30 cellular contexts compared by ENCODE assay signal in the genomic region with DNA sequence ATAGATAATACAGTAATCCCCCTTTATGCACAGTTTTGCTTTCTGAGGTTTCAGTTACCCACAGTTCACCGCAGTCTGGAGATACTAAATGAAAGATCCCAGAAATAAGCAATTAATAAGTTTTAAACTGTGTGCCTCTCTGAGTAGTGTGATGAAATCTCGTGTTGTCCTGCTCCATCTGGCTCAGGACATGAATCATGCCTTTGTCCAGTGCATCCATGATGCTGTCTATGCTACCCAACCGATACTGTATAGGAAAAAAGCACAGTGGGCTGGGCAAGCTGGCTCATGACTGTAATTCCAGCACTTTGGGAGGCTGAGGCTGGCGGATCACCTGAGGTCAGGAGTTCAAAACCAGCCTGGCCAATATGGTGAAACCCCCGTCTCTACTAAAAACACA.
"Had no signal": no experiment of that assay in that cellular context is flagged by ENCODE, and none has a peak within 500 bp of the region (broad histone marks: within the 10 kb centered on the region; RNA-seq: fewer than 3 reads in every experiment).

No MANE protein-coding gene starts in this region.

- FAIRE-seq: frontal cortex, kidney, pancreas, small intestine had no signal

- H3K4me3 Mint-ChIP-seq: activated CD4-positive, alpha-beta T cell treated with anti-CD3 and anti-CD28 coated beads for 36 hours; activated CD8-positive, alpha-beta memory T cell treated with anti-CD3 and anti-CD28 coated beads, Interleukin-2, amount 10 ng/mL, durations not matched to agents 7 days and 5 days; activated CD8-positive, alpha-beta T cell treated with anti-CD3 and anti-CD28 coated beads, Interleukin-2, amount 10 ng/mL, durations not matched to agents 7 days and 5 days; mesothelial cell of epicardium; naive B cell; nephron progenitor cell; stimulated activated effector memory CD8-positive, alpha-beta T cell treated with anti-CD3 and anti-CD28 coated beads, Interleukin-12 subunit alpha, Interleukin-12 subunit beta, amount 100 ng/mL, for 72 hours; stimulated activated naive CD8-positive, alpha-beta T cell treated with anti-CD3 and anti-CD28 coated beads, Interleukin-15, Interleukin-2, amounts not matched to agents 100 ng/mL and 50 ng/mL, for 24 hours had no signal

- H3K27me3 ChIP-seq: cardiac muscle cell, esophagus muscularis mucosa, pancreas, sigmoid colon, upper lobe of left lung, vagina had no signal

- H3K27ac ChIP-seq: cardiac muscle cell, coronary artery, dorsolateral prefrontal cortex, esophagus muscularis mucosa, pancreas, prostate gland, sigmoid colon, thoracic aorta, upper lobe of left lung, vagina had no signal

- DNase-seq: activated CD4-positive, alpha-beta T cell treated with anti-CD3 and anti-CD28 coated beads for 36 hours; activated CD4-positive, CD25-positive, alpha-beta regulatory T cell; activated CD8-positive, alpha-beta memory T cell treated with anti-CD3 and anti-CD28 coated beads, Interleukin-2, amount 10 ng/mL, durations not matched to agents 7 days and 5 days; activated CD8-positive, alpha-beta T cell treated with anti-CD3 and anti-CD28 coated beads, Interleukin-2, amount 10 ng/mL, durations not matched to agents 7 days and 5 days; activated naive CD4-positive, alpha-beta T cell; activated T-cell treated with anti-CD3 and anti-CD28 coated beads, Interleukin-2, amount 50 U/mL, for 48 hours; anterior cingulate cortex; dorsolateral prefrontal cortex; effector memory CD4-positive, alpha-beta T cell; kidney; left colon; naive B cell; nephron progenitor cell; pancreas; retina; sigmoid colon; small intestine; stimulated activated CD4-positive, alpha-beta T cell treated with anti-CD3 and anti-CD28 coated beads, Interleukin-4, amount 100 ng/mL, for 24 hours; upper lobe of left lung had no signal

- H3K36me3 ChIP-seq: cardiac muscle cell, esophagus muscularis mucosa, pancreas, prostate gland, sigmoid colon, thoracic aorta, upper lobe of left lung, vagina had no signal

- H3K36me3 Mint-ChIP-seq: activated CD8-positive, alpha-beta memory T cell treated with anti-CD3 and anti-CD28 coated beads, Interleukin-2, amount 10 ng/mL, durations not matched to agents 7 days and 5 days; activated naive CD4-positive, alpha-beta T cell treated with anti-CD3 and anti-CD28 coated beads, Interleukin-2, amount 50 U/mL, for 72 hours; mesothelial cell of epicardium; naive B cell; stimulated activated effector memory CD8-positive, alpha-beta T cell treated with anti-CD3 and anti-CD28 coated beads, Interleukin-12 subunit alpha, Interleukin-12 subunit beta, amount 100 ng/mL, for 72 hours had no signal

- H3K4me1 Mint-ChIP-seq: activated CD4-positive, alpha-beta T cell treated with anti-CD3 and anti-CD28 coated beads for 36 hours had no signal

- H3K9me3 Mint-ChIP-seq: activated naive CD4-positive, alpha-beta T cell treated with anti-CD3 and anti-CD28 coated beads, Interleukin-2, amount 50 U/mL, for 72 hours; mesothelial cell of epicardium; naive B cell; nephron progenitor cell; stimulated activated effector memory CD8-positive, alpha-beta T cell treated with anti-CD3 and anti-CD28 coated beads, Interleukin-12 subunit alpha, Interleukin-12 subunit beta, amount 100 ng/mL, for 72 hours; stimulated activated naive CD8-positive, alpha-beta T cell treated with anti-CD3 and anti-CD28 coated beads, Interleukin-15, Interleukin-2, amounts not matched to agents 100 ng/mL and 50 ng/mL, for 24 hours had no signal

- H3K27me3 Mint-ChIP-seq: activated CD4-positive, alpha-beta T cell treated with anti-CD3 and anti-CD28 coated beads for 36 hours; activated CD8-positive, alpha-beta memory T cell treated with anti-CD3 and anti-CD28 coated beads, Interleukin-2, amount 10 ng/mL, durations not matched to agents 7 days and 5 days had no signal

- H3K4me1 ChIP-seq: esophagus muscularis mucosa, prostate gland, sigmoid colon had no signal

- H3K4me3 ChIP-seq: cardiac muscle cell, coronary artery, dorsolateral prefrontal cortex, esophagus muscularis mucosa, pancreas, prostate gland, sigmoid colon, thoracic aorta, upper lobe of left lung, vagina had no signal

- H3K27ac Mint-ChIP-seq: activated CD4-positive, alpha-beta T cell treated with anti-CD3 and anti-CD28 coated beads for 36 hours; activated CD8-positive, alpha-beta memory T cell treated with anti-CD3 and anti-CD28 coated beads, Interleukin-2, amount 10 ng/mL, durations not matched to agents 7 days and 5 days; activated CD8-positive, alpha-beta T cell treated with anti-CD3 and anti-CD28 coated beads, Interleukin-2, amount 10 ng/mL, durations not matched to agents 7 days and 5 days; activated naive CD4-positive, alpha-beta T cell treated with anti-CD3 and anti-CD28 coated beads, Interleukin-2, amount 50 U/mL, for 72 hours; mesothelial cell of epicardium; nephron progenitor cell; stimulated activated effector memory CD8-positive, alpha-beta T cell treated with anti-CD3 and anti-CD28 coated beads, Interleukin-12 subunit alpha, Interleukin-12 subunit beta, amount 100 ng/mL, for 72 hours; stimulated activated naive CD8-positive, alpha-beta T cell treated with anti-CD3 and anti-CD28 coated beads, Interleukin-15, Interleukin-2, amounts not matched to agents 100 ng/mL and 50 ng/mL, for 24 hours had no signal

- ATAC-seq: activated CD4-positive, alpha-beta T cell treated with anti-CD3 and anti-CD28 coated beads for 36 hours; activated CD8-positive, alpha-beta memory T cell treated with anti-CD3 and anti-CD28 coated beads, Interleukin-2, amount 10 ng/mL, durations not matched to agents 7 days and 5 days; activated CD8-positive, alpha-beta T cell treated with anti-CD3 and anti-CD28 coated beads, Interleukin-2, amount 10 ng/mL, durations not matched to agents 7 days and 5 days; activated naive CD4-positive, alpha-beta T cell treated with anti-CD3 and anti-CD28 coated beads, Interleukin-2, amount 50 U/mL, for 72 hours; left colon; pancreas; stimulated activated effector memory CD8-positive, alpha-beta T cell treated with anti-CD3 and anti-CD28 coated beads, Interleukin-12 subunit alpha, Interleukin-12 subunit beta, amount 100 ng/mL, for 72 hours had no signal

- H3K9me3 ChIP-seq: esophagus muscularis mucosa, pancreas, prostate gland, sigmoid colon, thoracic aorta, upper lobe of left lung, vagina had no signal
